Comparison of ENCODE assay signal across 8 cellular contexts in genomic region chrX:24026403-24026801, GRCh38. TPM values are rescaled to one million over a fixed set of nuclear protein-coding genes. Genes with fewer than 3 reads are reported as not detected.
DNase-seq lines count a peak whose midpoint lies in the region; ATAC-seq and TF ChIP-seq lines count a peak whose summit lies in the region.

No MANE protein-coding gene starts in this region.

- peak overlapping the region; percentile 60 for H3K56ac ChIP-seq in mesendoderm (ENCODE audit: low read length)

- H3K9ac ChIP-seq in BLaER1 (peak overlapping the region; percentile 87), mesendoderm (ENCODE audit: low read length) (no peak overlapping the region)

- H3K27me3 ChIP-seq in BLaER1 (no peaks in the 10 kb centered on the region), brain microvascular endothelial cell (replicated peaks) (no peaks in the 10 kb centered on the region), mesendoderm (ENCODE audit: insufficient read depth, low read length, poor library complexity) (no peaks in the 10 kb centered on the region)

- WGBS in mesendoderm (ENCODE audit: extremely low coverage, insufficient coverage, low lambda C conversion rate), result no CpG with 5 or more reads among the region's 13 CpGs

- no peak overlapping the region for H2BK5ac ChIP-seq in mesendoderm (ENCODE audit: low read length)

- H3K36me3 ChIP-seq in BLaER1, result peaks cover 8% of the 10 kb centered on the region; the same call in 1 of the 2 replicates
- H3K36me3 ChIP-seq in brain microvascular endothelial cell (replicated peaks), result no peaks in the 10 kb centered on the region
- H3K36me3 ChIP-seq in mesendoderm (ENCODE audit: control insufficient read depth, insufficient read depth, low read length), result no peaks in the 10 kb centered on the region

- H3K9me3 ChIP-seq in BLaER1, result peaks cover 11% of the 10 kb centered on the region

- H3K4ac ChIP-seq in mesendoderm (ENCODE audit: low read depth, low read length), result no peak overlapping the region

- H3K4me2 ChIP-seq in BLaER1 (peak overlapping the region; percentile 70), mesendoderm (ENCODE audit: low read length) (no peak overlapping the region)

- DNase-seq in HuH-7 (ENCODE audit: low spot score), result peak; percentile 15
- no peak for DNase-seq in brain microvascular endothelial cell
- DNase-seq in mesendoderm, result peak; percentile 22
- DNase-seq in kidney tubule cell (ENCODE audit: low spot score), result no peak
- DNase-seq in GF-D8 (lab: John Stamatoyannopoulos, UW), result no peak
- DNase-seq in NCI-H1048 (lab: John Stamatoyannopoulos, UW), result no peak
- no peak for DNase-seq in left lobe of liver (ENCODE audit: low spot score)

- no peak overlapping the region for H3K18ac ChIP-seq in mesendoderm (ENCODE audit: low read length)

- H4K5ac ChIP-seq in mesendoderm (ENCODE audit: low read length), result no peak overlapping the region

- H3K79me2 ChIP-seq in mesendoderm (ENCODE audit: control insufficient read depth, insufficient read depth, low read length), result no peaks in the 10 kb centered on the region

- H3K27ac ChIP-seq in BLaER1 (peak overlapping the region; percentile 91), brain microvascular endothelial cell (peak overlapping the region; percentile 91), mesendoderm (ENCODE audit: low read depth, low read length) (no peak overlapping the region)

- H2AK5ac ChIP-seq in mesendoderm (ENCODE audit: low read length), result no peak overlapping the region

- no peaks in the 10 kb centered on the region for H3K79me1 ChIP-seq in mesendoderm (ENCODE audit: low read length)

- H4K8ac ChIP-seq in mesendoderm (ENCODE audit: low read depth, low read length), result no peak overlapping the region

- no peak for TF ChIP-seq CTCF in brain microvascular endothelial cell (IDR thresholded peaks at IDR 0.05; ENCODE audit: low read depth, low read length, missing control alignments)

- peaks cover under 1% of the 10 kb centered on the region for H3K4me1 ChIP-seq in BLaER1
- no peaks in the 10 kb centered on the region for H3K4me1 ChIP-seq in mesendoderm (ENCODE audit: control insufficient read depth, low read depth, low read length)

- in situ Hi-C loops in brain microvascular endothelial cell (cut with HindIII; ENCODE audit: low pct_ligation_motif_present, low sequenced_read_pairs), result no loop called here

- H2BK15ac ChIP-seq in mesendoderm (replicated peaks; ENCODE audit: low read depth), result no peak overlapping the region

- peak overlapping the region; percentile 89 for H3K4me3 ChIP-seq in BLaER1
- H3K4me3 ChIP-seq in brain microvascular endothelial cell (ENCODE audit: low read depth, low read length), result peak overlapping the region; percentile 52
- H3K4me3 ChIP-seq in mesendoderm (ENCODE audit: low read length), result no peak overlapping the region

- no peak overlapping the region for H3K23ac ChIP-seq in mesendoderm (ENCODE audit: low read length)

- H2BK120ac ChIP-seq in mesendoderm (ENCODE audit: low read depth, low read length), result no peak overlapping the region

- no peak for ATAC-seq in left lobe of liver

- peaks cover 18% of the 10 kb centered on the region; the same call in 1 of the 2 replicates for H4K20me1 ChIP-seq in BLaER1

RNA-seq across cellular contexts. Expression of gene KLHL15, which starts 0.6 kb away (rescaled TPM):
- polyA plus RNA-seq in mesendoderm (2013, experiment 1 of 2), result 3.3 TPM
- polyA plus RNA-seq in mesendoderm (2013, experiment 2 of 2), result 3.4 TPM
- total RNA-seq in left lobe of liver, result 5.7 TPM

RNA-seq across cellular contexts. Expression of gene EIF2S3, which starts 28.4 kb away (rescaled TPM):
- polyA plus RNA-seq in mesendoderm (2013, experiment 1 of 2), result 150 TPM
- 149 TPM for polyA plus RNA-seq in mesendoderm (2013, experiment 2 of 2)
- total RNA-seq in left lobe of liver, result 49.9 TPM

Comparison
In these comparisons a context has a peak if more than half of its experiments do, and no peak if none do; other contexts are left out.
1. DNase-seq: peak in HuH-7 (single experiment) and mesendoderm (single experiment); none in brain microvascular endothelial cell (single experiment), kidney tubule cell (single experiment), GF-D8 (single experiment), NCI-H1048 (single experiment) and left lobe of liver (single experiment).